In genomic region chr10:59745163-59745650, GRCh38 we compare ENCODE assay signal across 25 cellular contexts. TPM values are rescaled to one million over a fixed set of nuclear protein-coding genes. Genes with fewer than 3 reads are reported as not detected.
"Had no signal": no experiment of that assay in that cellular context is flagged by ENCODE, and none has a peak within 500 bp of the region (broad histone marks: within the 10 kb centered on the region; RNA-seq: fewer than 3 reads in every experiment).

No MANE protein-coding gene starts in this region.

- H3K4me1 ChIP-seq: lower lobe of right lung, right atrium auricular region, sigmoid colon, testis, tibial artery, upper lobe of left lung had no signal

- H3K4me1 Mint-ChIP-seq: natural killer cell; stimulated activated memory B cell treated with anti-CD40 and anti-IgM and Interleukin-4, amounts not matched to agents 10 μg/mL and 1 μg/mL and 100 μg/mL, for 72 hours had no signal

- H3K9me3 Mint-ChIP-seq: natural killer cell had no signal

- H3K9me3 ChIP-seq: gastrocnemius medialis, heart left ventricle, lower lobe of right lung, ovary, right atrium auricular region, sigmoid colon, testis, tibial artery had no signal

- ATAC-seq: esophagus mucosa; gastrocnemius medialis; heart left ventricle; left ventricle myocardium superior; lower lobe of right lung; natural killer cell; stimulated activated memory B cell treated with anti-CD40 and anti-IgM and Interleukin-4, amounts not matched to agents 10 μg/mL and 1 μg/mL and 100 μg/mL, for 72 hours; stimulated activated naive CD8-positive, alpha-beta T cell treated with anti-CD3 and anti-CD28 coated beads, Interleukin-15, Interleukin-2, amounts not matched to agents 100 U/mL and 50 U/mL, for 24 hours had no signal

- H3K27ac Mint-ChIP-seq: natural killer cell; stimulated activated memory B cell treated with anti-CD40 and anti-IgM and Interleukin-4, amounts not matched to agents 10 μg/mL and 1 μg/mL and 100 μg/mL, for 72 hours had no signal

- H3K4me3 ChIP-seq: dorsolateral prefrontal cortex, gastrocnemius medialis, heart left ventricle, lower lobe of right lung, ovary, right atrium auricular region, sigmoid colon, testis, tibial artery, upper lobe of left lung had no signal

- H3K27ac ChIP-seq: dorsolateral prefrontal cortex, heart left ventricle, lower lobe of right lung, ovary, right atrium auricular region, sigmoid colon, testis, tibial artery, upper lobe of left lung had no signal

- H3K4me3 Mint-ChIP-seq: natural killer cell; stimulated activated memory B cell treated with anti-CD40 and anti-IgM and Interleukin-4, amounts not matched to agents 10 μg/mL and 1 μg/mL and 100 μg/mL, for 72 hours had no signal

- H3K36me3 Mint-ChIP-seq: natural killer cell; stimulated activated memory B cell treated with anti-CD40 and anti-IgM and Interleukin-4, amounts not matched to agents 10 μg/mL and 1 μg/mL and 100 μg/mL, for 72 hours had no signal

- DNase-seq: dorsolateral prefrontal cortex; effector CD4-positive, alpha-beta T cell; foreskin fibroblast; gastrocnemius medialis; heart left ventricle; hippocampal formation; islet precursor cell; kidney glomerular epithelial cell; left ventricle myocardium superior; lower lobe of right lung; natural killer cell; occipital lobe; ovary; sigmoid colon; stimulated activated CD4-positive, alpha-beta T cell treated with anti-CD3 and anti-CD28 coated beads, Interleukin-4, amount 100 ng/mL, for 4 hours; stimulated activated naive CD8-positive, alpha-beta T cell treated with anti-CD3 and anti-CD28 coated beads, Interleukin-15, Interleukin-2, amounts not matched to agents 100 U/mL and 50 U/mL, for 24 hours; substantia nigra; testis; tibial artery; upper lobe of left lung had no signal

- H3K27me3 ChIP-seq: gastrocnemius medialis, heart left ventricle, ovary, right atrium auricular region, sigmoid colon, testis, tibial artery, upper lobe of left lung had no signal

- H3K36me3 ChIP-seq: gastrocnemius medialis, heart left ventricle, lower lobe of right lung, ovary, right atrium auricular region, sigmoid colon, tibial artery, upper lobe of left lung had no signal

RNA-seq across cellular contexts. Expression of gene MRLN, which starts 8.0 kb away (rescaled TPM):
- total RNA-seq: esophagus mucosa, left ventricle myocardium superior, lower lobe of right lung, mesenteric fat pad, natural killer cell, occipital lobe, right atrium auricular region, sigmoid colon, testis had no signal
- polyA plus RNA-seq: heart left ventricle, neural cell, ovary, sigmoid colon had no signal

RNA-seq across cellular contexts. Expression of gene SLC16A9, which starts 35.6 kb away (rescaled TPM):
- total RNA-seq: natural killer cell had no signal
